ENCODE assay signal across 1 cellular context in the genomic region with DNA sequence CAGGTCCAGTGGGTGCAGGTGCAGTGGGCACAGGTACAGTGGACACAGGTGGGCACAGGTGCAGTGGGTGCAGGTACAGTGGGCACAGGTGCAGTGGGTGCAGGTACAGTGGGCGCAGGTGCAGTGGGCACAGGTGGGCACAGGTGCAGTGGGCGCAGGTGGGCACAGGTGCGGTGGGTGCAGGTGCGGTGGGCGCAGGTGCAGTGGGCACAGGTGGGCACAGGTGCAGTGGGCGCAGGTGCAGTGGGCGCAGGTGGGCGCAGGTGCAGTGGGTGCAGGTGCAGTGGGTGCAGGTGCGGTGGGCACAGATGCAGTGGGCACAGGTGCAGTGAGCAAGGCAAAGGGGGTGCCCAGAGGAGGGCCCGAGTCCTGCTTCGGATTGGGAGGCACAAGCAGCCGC.
TF ChIP-seq lines count a peak whose summit lies in the region.

No MANE protein-coding gene starts in this region.

TF ChIP-seq in IMR-90, 13 proteins besides CTCF, POLR2A, EP300 and RAD21:
- no peak for TF ChIP-seq MAFK (IDR thresholded peaks at IDR 0.05; ENCODE audit: low read depth, low read length)
- no peak for TF ChIP-seq ELK1 (IDR thresholded peaks at IDR 0.05; ENCODE audit: borderline replicate concordance, low read depth, low read length)
- no peak for TF ChIP-seq CHD1 (IDR thresholded peaks at IDR 0.05; ENCODE audit: low read depth, low read length)
- TF ChIP-seq MAZ (IDR thresholded peaks at IDR 0.05; ENCODE audit: borderline replicate concordance, low read depth, low read length) = no peak
- TF ChIP-seq MXI1 (IDR thresholded peaks at IDR 0.05; ENCODE audit: borderline replicate concordance, low read depth, low read length) = no peak
TF ChIP-seq in IMR-90: peak in this region for 0.
